9 cellular contexts compared by ENCODE assay signal in the genomic region with DNA sequence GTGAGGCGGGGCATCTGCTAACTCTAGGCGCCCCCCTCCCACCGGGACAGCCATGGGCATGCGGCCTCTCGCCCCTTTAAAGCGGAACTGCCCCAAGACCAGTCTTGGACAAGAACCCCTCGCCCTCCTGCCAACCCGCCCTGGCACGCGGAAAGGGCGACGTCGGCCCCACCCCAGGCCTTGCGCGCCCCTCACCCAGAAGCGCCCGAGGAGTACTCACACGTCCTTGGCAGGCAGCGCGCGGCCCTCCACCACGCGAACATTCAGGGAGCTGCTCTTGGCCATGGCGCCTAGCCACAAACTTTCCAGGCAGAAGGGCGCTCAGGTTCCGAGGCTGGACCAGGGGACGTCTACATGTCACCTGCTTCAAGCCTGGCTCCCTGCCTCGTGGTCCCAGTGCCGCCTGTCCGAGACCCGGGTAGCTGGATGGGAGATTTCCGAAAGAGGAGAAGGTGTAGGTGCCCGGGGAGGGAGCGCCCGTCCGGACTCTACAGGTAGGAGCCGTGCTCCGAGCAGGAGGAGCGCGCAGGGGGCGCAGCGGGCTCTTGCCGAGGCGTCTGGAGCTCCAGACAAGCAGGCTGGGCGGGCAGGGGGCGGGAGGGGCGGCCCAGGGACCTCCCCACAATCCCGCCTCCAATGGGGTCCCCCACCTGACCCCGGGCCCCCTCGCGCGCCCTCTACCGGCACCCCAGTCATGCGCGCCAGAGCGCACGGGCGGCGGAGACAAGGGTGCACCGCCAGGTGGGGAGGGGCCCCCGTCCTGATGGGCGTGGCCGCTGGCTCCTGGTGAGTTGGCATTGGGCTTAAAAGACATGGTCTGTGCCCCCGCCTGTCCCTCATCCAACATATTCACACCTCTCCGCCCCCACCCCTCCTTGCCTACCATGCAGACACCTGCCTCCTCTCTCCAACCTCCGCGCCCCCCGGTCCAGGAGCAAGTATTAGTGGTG. TPM values are rescaled to one million over a fixed set of nuclear protein-coding genes. Genes with fewer than 3 reads are reported as not detected.
DNase-seq lines count a peak whose midpoint lies in the region; ATAC-seq and TF ChIP-seq lines count a peak whose summit lies in the region.
"Had no signal": no experiment of that assay in that cellular context is flagged by ENCODE, and none has a peak within 500 bp of the region (broad histone marks: within the 10 kb centered on the region; RNA-seq: fewer than 3 reads in every experiment).

A gene with protein sequence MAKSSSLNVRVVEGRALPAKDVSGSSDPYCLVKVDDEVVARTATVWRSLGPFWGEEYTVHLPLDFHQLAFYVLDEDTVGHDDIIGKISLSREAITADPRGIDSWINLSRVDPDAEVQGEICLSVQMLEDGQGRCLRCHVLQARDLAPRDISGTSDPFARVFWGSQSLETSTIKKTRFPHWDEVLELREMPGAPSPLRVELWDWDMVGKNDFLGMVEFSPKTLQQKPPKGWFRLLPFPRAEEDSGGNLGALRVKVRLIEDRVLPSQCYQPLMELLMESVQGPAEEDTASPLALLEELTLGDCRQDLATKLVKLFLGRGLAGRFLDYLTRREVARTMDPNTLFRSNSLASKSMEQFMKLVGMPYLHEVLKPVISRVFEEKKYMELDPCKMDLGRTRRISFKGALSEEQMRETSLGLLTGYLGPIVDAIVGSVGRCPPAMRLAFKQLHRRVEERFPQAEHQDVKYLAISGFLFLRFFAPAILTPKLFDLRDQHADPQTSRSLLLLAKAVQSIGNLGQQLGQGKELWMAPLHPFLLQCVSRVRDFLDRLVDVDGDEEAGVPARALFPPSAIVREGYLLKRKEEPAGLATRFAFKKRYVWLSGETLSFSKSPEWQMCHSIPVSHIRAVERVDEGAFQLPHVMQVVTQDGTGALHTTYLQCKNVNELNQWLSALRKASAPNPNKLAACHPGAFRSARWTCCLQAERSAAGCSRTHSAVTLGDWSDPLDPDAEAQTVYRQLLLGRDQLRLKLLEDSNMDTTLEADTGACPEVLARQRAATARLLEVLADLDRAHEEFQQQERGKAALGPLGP (minus strand): TSS at position 584 of the 950 bp plus-strand sequence. CDS start 299 bp downstream, at position 285.

- H3K4me3 Mint-ChIP-seq in WTC11 (peak within 1 kb of the TSS; percentile 74), mesothelial cell of epicardium (peak within 1 kb of the TSS; percentile 58)

- CTCF ChIA-PET in WTC11 (lab: Charles Lee): interaction anchor here (0.5 to 8.4 kb wide), 53 partner anchors 9 to 987 kb away, joined by 3 to 181 read pairs (median 4); a partner anchor contains a TSS

- no peaks in the 10 kb centered on the region for H3K36me3 Mint-ChIP-seq in WTC11
- H3K36me3 Mint-ChIP-seq in mesothelial cell of epicardium: no peaks in the 10 kb centered on the region

- H3K79me2 ChIP-seq in DOHH2 (ENCODE audit: control insufficient read depth, low read length) (peaks cover 42% of the 10 kb centered on the region), MM.1S (ENCODE audit: low read length) (no peaks in the 10 kb centered on the region)

- H3K9ac ChIP-seq in MM.1S (ENCODE audit: low read length): no peak within 1 kb of the TSS

- POLR2A ChIA-PET in WTC11 (lab: Charles Lee): interaction anchor here (0.6 to 1.1 kb wide), 3 partner anchors 15 to 30 kb away, joined by 3 to 4 read pairs (median 3); a partner anchor contains a TSS

- H3K36me3 ChIP-seq in DOHH2 (ENCODE audit: control insufficient read depth, low read length) (peaks cover 6% of the 10 kb centered on the region), MM.1S (replicated peaks; ENCODE audit: insufficient read depth, low read length) (no peaks in the 10 kb centered on the region)

- H3K4me1 Mint-ChIP-seq in WTC11: peaks cover 18% of the 10 kb centered on the region
- peaks cover 6% of the 10 kb centered on the region for H3K4me1 Mint-ChIP-seq in mesothelial cell of epicardium

- H3K4me1 ChIP-seq in DOHH2 (ENCODE audit: control insufficient read depth, low read length) (peaks cover 60% of the 10 kb centered on the region), MM.1S (ENCODE audit: low read length) (no peaks in the 10 kb centered on the region)

- DNase-seq in MM.1S: peak; percentile 37
- peak; percentile 94 for DNase-seq in WTC11 (ENCODE audit: low spot score)
- DNase-seq in T47D (ENCODE audit: low read depth in 1 of 2, low spot score in 1 of 2): peak; percentile 93
- DNase-seq in mesothelial cell of epicardium (ENCODE audit: low spot score in 2 of 2, unreplicated experiment in 2 of 2): peak in 1 of 2 experiments; percentile 59
- peak; percentile 64 to 82 (median 80) for DNase-seq in stimulated activated naive CD4-positive, alpha-beta T cell (lab: John Stamatoyannopoulos, UW)
- no peak for DNase-seq in foreskin fibroblast

- peak; percentile 89 for ATAC-seq in WTC11
- ATAC-seq in HG03159 (IDR thresholded peaks at IDR 0.05; ENCODE audit: unreplicated experiment): no peak

- H3K9me3 Mint-ChIP-seq in WTC11 (no peaks in the 10 kb centered on the region), mesothelial cell of epicardium (no peaks in the 10 kb centered on the region)

- H3F3A ChIP-seq in DOHH2 (ENCODE audit: control insufficient read depth, insufficient read depth): peaks cover 12% of the 10 kb centered on the region
- no peaks in the 10 kb centered on the region for H3F3A ChIP-seq in MM.1S (ENCODE audit: insufficient read depth, low read length)

- H4K20me1 ChIP-seq in DOHH2 (ENCODE audit: control insufficient read depth, insufficient read depth, low read depth, low read length) (no peaks in the 10 kb centered on the region), MM.1S (ENCODE audit: insufficient read depth, low read length) (no peaks in the 10 kb centered on the region)

- no peak within 1 kb of the TSS for H2AFZ ChIP-seq in MM.1S (ENCODE audit: low read length)

- no peaks in the 10 kb centered on the region for H3K27me3 ChIP-seq in DOHH2 (ENCODE audit: control insufficient read depth, low read length)
- H3K27me3 ChIP-seq in MM.1S (replicated peaks; ENCODE audit: insufficient read depth, low read length): no peaks in the 10 kb centered on the region

- H3K27ac Mint-ChIP-seq in WTC11 (0 out of 2 replicates have a peak within 1 kb of the TSS, but pooled peaks have one; percentile 20), mesothelial cell of epicardium (no peak within 1 kb of the TSS)

- peak within 1 kb of the TSS; percentile 51 for H3K27ac ChIP-seq in DOHH2 (ENCODE audit: low read depth, low read length)
- no peak within 1 kb of the TSS for H3K27ac ChIP-seq in MM.1S (ENCODE audit: low read length)

- peaks cover 26% of the 10 kb centered on the region for H3K27me3 Mint-ChIP-seq in WTC11 (ENCODE audit: low read depth)
- H3K27me3 Mint-ChIP-seq in mesothelial cell of epicardium (ENCODE audit: low read depth): peaks cover 53% of the 10 kb centered on the region

- H3K9me3 ChIP-seq in DOHH2 (ENCODE audit: control insufficient read depth, insufficient read depth, low read length) (no peaks in the 10 kb centered on the region), MM.1S (replicated peaks; ENCODE audit: insufficient read depth, low read length) (no peaks in the 10 kb centered on the region)

- H3K4me2 ChIP-seq in DOHH2 (ENCODE audit: low read length) (peak within 1 kb of the TSS; percentile 94), MM.1S (ENCODE audit: low read depth, low read length) (peak within 1 kb of the TSS; percentile 60)

- in situ Hi-C loops in T47D (cut with HindIII; ENCODE audit: low pct_unique_long_range_greater_than_20kb, low sequenced_read_pairs): no loop called here

- H3K4me3 ChIP-seq in DOHH2 (ENCODE audit: low read length): peak within 1 kb of the TSS; percentile 95
- H3K4me3 ChIP-seq in MM.1S (ENCODE audit: low read length): peak within 1 kb of the TSS; percentile 44; the same call in 1 of the 2 replicates
- no peak within 1 kb of the TSS for H3K4me3 ChIP-seq in foreskin fibroblast (ENCODE audit: low read depth in 1 of 2, low read length in 2 of 2)

- peak; percentile 81 for TF ChIP-seq CTCF in DOHH2 (IDR thresholded peaks at IDR 0.05; ENCODE audit: low read depth, low read length, poor library complexity, severe bottlenecking)
- TF ChIP-seq CTCF in MM.1S (IDR thresholded peaks at IDR 0.05; ENCODE audit: low read length): peak; percentile 26
- peak; percentile 81 for TF ChIP-seq CTCF in WTC11 (IDR thresholded peaks at IDR 0.05)
- TF ChIP-seq CTCF in mesothelial cell of epicardium (IDR thresholded peaks at IDR 0.05; ENCODE audit: unreplicated experiment): peak; percentile 41
- TF ChIP-seq CTCF in foreskin fibroblast (IDR thresholded peaks at IDR 0.05; ENCODE audit: low read depth, low read length): no peak

- H3K9me2 ChIP-seq in DOHH2 (replicated peaks; ENCODE audit: control insufficient read depth, low read length) (no peaks in the 10 kb centered on the region), MM.1S (replicated peaks; ENCODE audit: insufficient read depth, low read length) (no peaks in the 10 kb centered on the region)

TF ChIP-seq in WTC11, 78 proteins besides CTCF, POLR2A, EP300 and RAD21 (continues in another document):
- TF ChIP-seq, protein P1, sequence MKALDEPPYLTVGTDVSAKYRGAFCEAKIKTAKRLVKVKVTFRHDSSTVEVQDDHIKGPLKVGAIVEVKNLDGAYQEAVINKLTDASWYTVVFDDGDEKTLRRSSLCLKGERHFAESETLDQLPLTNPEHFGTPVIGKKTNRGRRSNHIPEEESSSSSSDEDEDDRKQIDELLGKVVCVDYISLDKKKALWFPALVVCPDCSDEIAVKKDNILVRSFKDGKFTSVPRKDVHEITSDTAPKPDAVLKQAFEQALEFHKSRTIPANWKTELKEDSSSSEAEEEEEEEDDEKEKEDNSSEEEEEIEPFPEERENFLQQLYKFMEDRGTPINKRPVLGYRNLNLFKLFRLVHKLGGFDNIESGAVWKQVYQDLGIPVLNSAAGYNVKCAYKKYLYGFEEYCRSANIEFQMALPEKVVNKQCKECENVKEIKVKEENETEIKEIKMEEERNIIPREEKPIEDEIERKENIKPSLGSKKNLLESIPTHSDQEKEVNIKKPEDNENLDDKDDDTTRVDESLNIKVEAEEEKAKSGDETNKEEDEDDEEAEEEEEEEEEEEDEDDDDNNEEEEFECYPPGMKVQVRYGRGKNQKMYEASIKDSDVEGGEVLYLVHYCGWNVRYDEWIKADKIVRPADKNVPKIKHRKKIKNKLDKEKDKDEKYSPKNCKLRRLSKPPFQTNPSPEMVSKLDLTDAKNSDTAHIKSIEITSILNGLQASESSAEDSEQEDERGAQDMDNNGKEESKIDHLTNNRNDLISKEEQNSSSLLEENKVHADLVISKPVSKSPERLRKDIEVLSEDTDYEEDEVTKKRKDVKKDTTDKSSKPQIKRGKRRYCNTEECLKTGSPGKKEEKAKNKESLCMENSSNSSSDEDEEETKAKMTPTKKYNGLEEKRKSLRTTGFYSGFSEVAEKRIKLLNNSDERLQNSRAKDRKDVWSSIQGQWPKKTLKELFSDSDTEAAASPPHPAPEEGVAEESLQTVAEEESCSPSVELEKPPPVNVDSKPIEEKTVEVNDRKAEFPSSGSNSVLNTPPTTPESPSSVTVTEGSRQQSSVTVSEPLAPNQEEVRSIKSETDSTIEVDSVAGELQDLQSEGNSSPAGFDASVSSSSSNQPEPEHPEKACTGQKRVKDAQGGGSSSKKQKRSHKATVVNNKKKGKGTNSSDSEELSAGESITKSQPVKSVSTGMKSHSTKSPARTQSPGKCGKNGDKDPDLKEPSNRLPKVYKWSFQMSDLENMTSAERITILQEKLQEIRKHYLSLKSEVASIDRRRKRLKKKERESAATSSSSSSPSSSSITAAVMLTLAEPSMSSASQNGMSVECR (CRISPR knock-in tag; IDR thresholded peaks at IDR 0.05; ENCODE audit: borderline replicate concordance): peak; percentile 79; the same call in 1 of the 2 replicates
- no peak for TF ChIP-seq NFYB (CRISPR knock-in tag; conservative IDR thresholded peaks at IDR 0.05; ENCODE audit: low read depth)

RNA-seq across cellular contexts. Expression of the gene that starts here (rescaled TPM):
- total RNA-seq in WTC11 (2021): 6.9 to 8.1 TPM (median 8.0 TPM) in 3 replicates
- total RNA-seq in mesothelial cell of epicardium: 0.61 to 1.2 TPM (median 0.65 TPM) in 3 replicates
- total RNA-seq: LHCN-M2 had no signal

Comparison
In these comparisons a context has a peak if more than half of its experiments do, and no peak if none do; other contexts are left out.
1. H3K4me3 ChIP-seq: peak in DOHH2 (single experiment) and MM.1S (single experiment); none in foreskin fibroblast (0 of 2).
2. DNase-seq: peak in MM.1S (single experiment), WTC11 (single experiment), T47D (2 of 2) and stimulated activated naive CD4-positive, alpha-beta T cell (6 of 6); none in foreskin fibroblast (0 of 2).